8 cellular contexts compared by ENCODE assay signal in the genomic region with DNA sequence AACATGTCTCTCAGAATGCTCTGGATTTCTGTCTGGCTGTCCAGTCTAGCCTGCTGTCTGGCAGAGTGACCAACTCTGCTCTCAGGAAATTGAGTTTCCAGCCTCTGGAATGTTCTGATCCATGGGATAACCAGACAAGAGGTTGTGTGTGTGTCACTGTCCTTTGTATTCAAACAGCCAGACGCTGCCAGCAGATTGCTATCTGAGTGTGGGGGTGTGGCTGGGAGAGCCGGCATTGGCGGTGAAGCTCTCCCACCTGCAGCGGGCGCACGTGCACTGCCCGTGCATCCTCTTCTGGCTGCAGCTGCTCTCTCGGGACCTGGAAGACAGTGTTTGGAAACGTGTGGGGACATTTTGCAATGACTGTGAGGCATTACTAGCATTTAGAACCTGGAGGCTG. TPM values are rescaled to one million over a fixed set of nuclear protein-coding genes. Genes with fewer than 3 reads are reported as not detected.
DNase-seq lines count a peak whose midpoint lies in the region; ATAC-seq, FAIRE-seq and TF ChIP-seq lines count a peak whose summit lies in the region.

No MANE protein-coding gene starts in this region.

- peaks cover 17% of the 10 kb centered on the region for H3K4me1 ChIP-seq in colonic mucosa
- H3K4me1 ChIP-seq in lower lobe of right lung = peaks cover 51% of the 10 kb centered on the region

- H3K36me3 ChIP-seq in colonic mucosa = no peaks in the 10 kb centered on the region
- H3K36me3 ChIP-seq in lower lobe of right lung = no peaks in the 10 kb centered on the region

- FAIRE-seq in H54 (lab: Jason Lieb, UNC) = no peak

- TF ChIP-seq POLR2A in H54 (IDR thresholded peaks at IDR 0.05; ENCODE audit: low read depth, low read length) = no peak

- intact Hi-C loops in colonic mucosa (cut with DNase I) = no loop called here
- intact Hi-C loops in lower lobe of right lung (cut with DNase I) = no loop called here

- H3K9ac ChIP-seq in colonic mucosa (ENCODE audit: low read depth in 2 of 2, low read length in 2 of 2) = no peak overlapping the region

- DNase-seq in AG08395 (ENCODE audit: low spot score) (peak; percentile 65), H54 (ENCODE audit: insufficient read length, low spot score) (peak; percentile 24), NCI-H510A treated with DMSO at 0.1 percent for 48 hours (lab: John Stamatoyannopoulos, UW) (peak; percentile 92), colonic mucosa (peak; percentile 84), lower lobe of right lung (peak; percentile 70), GOT3 (lab: John Stamatoyannopoulos, UW) (no peak)

- H3K27ac ChIP-seq in colonic mucosa (no peak overlapping the region), lower lobe of right lung (peak overlapping the region; percentile 67)

- peak; percentile 70 for ATAC-seq in lower lobe of right lung
- ATAC-seq in GM18498 (IDR thresholded peaks at IDR 0.05; ENCODE audit: unreplicated experiment) = no peak
- no peak for ATAC-seq in HG02970 (IDR thresholded peaks at IDR 0.05; ENCODE audit: low FRiP score, unreplicated experiment)

- no peak for TF ChIP-seq CTCF in colonic mucosa (IDR thresholded peaks at IDR 0.05)
- TF ChIP-seq CTCF in lower lobe of right lung (IDR thresholded peaks at IDR 0.05) = peak; percentile 38

- H3K9me3 ChIP-seq in colonic mucosa (no peaks in the 10 kb centered on the region), lower lobe of right lung (no peaks in the 10 kb centered on the region)

- H3K4me3 ChIP-seq in colonic mucosa (no peak overlapping the region), lower lobe of right lung (no peak overlapping the region)

- no peaks in the 10 kb centered on the region for H3K27me3 ChIP-seq in colonic mucosa
- H3K27me3 ChIP-seq in lower lobe of right lung (ENCODE audit: low read depth) = no peaks in the 10 kb centered on the region

RNA-seq across cellular contexts. Expression of gene PKP1, which starts 26.1 kb away (rescaled TPM):
- total RNA-seq in colonic mucosa (under 1 TPM; 0.54 to 0.74 TPM), lower lobe of right lung (2.2 TPM)

Comparison
In these comparisons a context has a peak if more than half of its experiments do, and no peak if none do; other contexts are left out.
1. ATAC-seq: peak in lower lobe of right lung (2 of 2); none in GM18498 (single experiment) and HG02970 (single experiment).